Comparison of ENCODE assay signal across 2 cellular contexts in the genomic region with DNA sequence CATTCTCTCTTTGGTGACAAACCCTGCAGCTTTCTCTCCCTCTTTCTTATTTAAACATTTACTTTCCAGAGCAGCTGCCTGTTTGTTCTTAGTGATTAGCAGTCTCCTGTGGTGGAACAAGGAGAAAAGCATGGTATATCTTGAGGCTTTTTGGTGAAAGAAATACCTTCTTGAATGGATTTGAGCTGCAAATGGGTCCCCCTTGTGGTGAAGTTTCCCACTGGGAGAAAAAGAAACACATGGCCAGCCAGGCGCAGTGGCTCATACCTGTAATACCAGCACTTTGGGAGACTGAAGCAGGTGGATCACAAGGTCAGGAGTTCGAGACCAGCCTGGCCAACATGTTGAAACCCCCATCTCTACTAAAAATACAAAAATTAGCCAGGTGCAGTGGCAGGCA.
TF ChIP-seq lines count a peak whose summit lies in the region.

No MANE protein-coding gene starts in this region.

TF ChIP-seq in HCT116, 20 proteins besides CTCF, POLR2A, EP300 and RAD21:
- TF ChIP-seq SIN3A (IDR thresholded peaks at IDR 0.05; ENCODE audit: low read depth) (no peak), ELF1 (IDR thresholded peaks at IDR 0.05; ENCODE audit: borderline replicate concordance, low read depth) (no peak), SRF (IDR thresholded peaks at IDR 0.05; ENCODE audit: low read depth) (no peak), CEBPB (IDR thresholded peaks at IDR 0.05; ENCODE audit: low read depth) (no peak), ZNF274 (IDR thresholded peaks at IDR 0.05; ENCODE audit: low read depth, low read length) (no peak), CBX3 (IDR thresholded peaks at IDR 0.05; ENCODE audit: low read depth) (no peak), EZH2 (IDR thresholded peaks at IDR 0.05) (no peak), EZH2phosphoT487 (IDR thresholded peaks at IDR 0.05; ENCODE audit: borderline replicate concordance) (no peak), FOSL1 (IDR thresholded peaks at IDR 0.05; ENCODE audit: low read depth) (no peak), TCF7L2 (IDR thresholded peaks at IDR 0.05; ENCODE audit: borderline replicate concordance, extremely low read depth, insufficient read depth, insufficient read length) (no peak), POLR2AphosphoS5 (IDR thresholded peaks at IDR 0.05; ENCODE audit: low read depth, low read length) (no peak), SP1 (IDR thresholded peaks at IDR 0.05; ENCODE audit: low read depth) (no peak), JUND (IDR thresholded peaks at IDR 0.05) (no peak), YY1 (IDR thresholded peaks at IDR 0.05; ENCODE audit: extremely low read depth, insufficient replicate concordance, low read depth, low read length) (no peak), EGR1 (IDR thresholded peaks at IDR 0.05; ENCODE audit: low read depth) (no peak), ZFX (IDR thresholded peaks at IDR 0.05) (no peak)
- TF ChIP-seq, protein P1, sequence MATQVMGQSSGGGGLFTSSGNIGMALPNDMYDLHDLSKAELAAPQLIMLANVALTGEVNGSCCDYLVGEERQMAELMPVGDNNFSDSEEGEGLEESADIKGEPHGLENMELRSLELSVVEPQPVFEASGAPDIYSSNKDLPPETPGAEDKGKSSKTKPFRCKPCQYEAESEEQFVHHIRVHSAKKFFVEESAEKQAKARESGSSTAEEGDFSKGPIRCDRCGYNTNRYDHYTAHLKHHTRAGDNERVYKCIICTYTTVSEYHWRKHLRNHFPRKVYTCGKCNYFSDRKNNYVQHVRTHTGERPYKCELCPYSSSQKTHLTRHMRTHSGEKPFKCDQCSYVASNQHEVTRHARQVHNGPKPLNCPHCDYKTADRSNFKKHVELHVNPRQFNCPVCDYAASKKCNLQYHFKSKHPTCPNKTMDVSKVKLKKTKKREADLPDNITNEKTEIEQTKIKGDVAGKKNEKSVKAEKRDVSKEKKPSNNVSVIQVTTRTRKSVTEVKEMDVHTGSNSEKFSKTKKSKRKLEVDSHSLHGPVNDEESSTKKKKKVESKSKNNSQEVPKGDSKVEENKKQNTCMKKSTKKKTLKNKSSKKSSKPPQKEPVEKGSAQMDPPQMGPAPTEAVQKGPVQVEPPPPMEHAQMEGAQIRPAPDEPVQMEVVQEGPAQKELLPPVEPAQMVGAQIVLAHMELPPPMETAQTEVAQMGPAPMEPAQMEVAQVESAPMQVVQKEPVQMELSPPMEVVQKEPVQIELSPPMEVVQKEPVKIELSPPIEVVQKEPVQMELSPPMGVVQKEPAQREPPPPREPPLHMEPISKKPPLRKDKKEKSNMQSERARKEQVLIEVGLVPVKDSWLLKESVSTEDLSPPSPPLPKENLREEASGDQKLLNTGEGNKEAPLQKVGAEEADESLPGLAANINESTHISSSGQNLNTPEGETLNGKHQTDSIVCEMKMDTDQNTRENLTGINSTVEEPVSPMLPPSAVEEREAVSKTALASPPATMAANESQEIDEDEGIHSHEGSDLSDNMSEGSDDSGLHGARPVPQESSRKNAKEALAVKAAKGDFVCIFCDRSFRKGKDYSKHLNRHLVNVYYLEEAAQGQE (IDR thresholded peaks at IDR 0.05; ENCODE audit: low read depth): no peak
- TF ChIP-seq, protein P2, sequence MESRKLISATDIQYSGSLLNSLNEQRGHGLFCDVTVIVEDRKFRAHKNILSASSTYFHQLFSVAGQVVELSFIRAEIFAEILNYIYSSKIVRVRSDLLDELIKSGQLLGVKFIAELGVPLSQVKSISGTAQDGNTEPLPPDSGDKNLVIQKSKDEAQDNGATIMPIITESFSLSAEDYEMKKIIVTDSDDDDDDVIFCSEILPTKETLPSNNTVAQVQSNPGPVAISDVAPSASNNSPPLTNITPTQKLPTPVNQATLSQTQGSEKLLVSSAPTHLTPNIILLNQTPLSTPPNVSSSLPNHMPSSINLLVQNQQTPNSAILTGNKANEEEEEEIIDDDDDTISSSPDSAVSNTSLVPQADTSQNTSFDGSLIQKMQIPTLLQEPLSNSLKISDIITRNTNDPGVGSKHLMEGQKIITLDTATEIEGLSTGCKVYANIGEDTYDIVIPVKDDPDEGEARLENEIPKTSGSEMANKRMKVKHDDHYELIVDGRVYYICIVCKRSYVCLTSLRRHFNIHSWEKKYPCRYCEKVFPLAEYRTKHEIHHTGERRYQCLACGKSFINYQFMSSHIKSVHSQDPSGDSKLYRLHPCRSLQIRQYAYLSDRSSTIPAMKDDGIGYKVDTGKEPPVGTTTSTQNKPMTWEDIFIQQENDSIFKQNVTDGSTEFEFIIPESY (IDR thresholded peaks at IDR 0.05; ENCODE audit: extremely low read depth, insufficient replicate concordance, low read length): no peak
- TF ChIP-seq, protein P3, sequence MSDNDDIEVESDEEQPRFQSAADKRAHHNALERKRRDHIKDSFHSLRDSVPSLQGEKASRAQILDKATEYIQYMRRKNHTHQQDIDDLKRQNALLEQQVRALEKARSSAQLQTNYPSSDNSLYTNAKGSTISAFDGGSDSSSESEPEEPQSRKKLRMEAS (IDR thresholded peaks at IDR 0.05): no peak
- TF ChIP-seq, protein P4, sequence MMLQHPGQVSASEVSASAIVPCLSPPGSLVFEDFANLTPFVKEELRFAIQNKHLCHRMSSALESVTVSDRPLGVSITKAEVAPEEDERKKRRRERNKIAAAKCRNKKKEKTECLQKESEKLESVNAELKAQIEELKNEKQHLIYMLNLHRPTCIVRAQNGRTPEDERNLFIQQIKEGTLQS (IDR thresholded peaks at IDR 0.05): no peak

TF ChIP-seq in HepG2, 621 proteins besides CTCF, POLR2A, EP300 and RAD21:
- TF ChIP-seq, protein P5, sequence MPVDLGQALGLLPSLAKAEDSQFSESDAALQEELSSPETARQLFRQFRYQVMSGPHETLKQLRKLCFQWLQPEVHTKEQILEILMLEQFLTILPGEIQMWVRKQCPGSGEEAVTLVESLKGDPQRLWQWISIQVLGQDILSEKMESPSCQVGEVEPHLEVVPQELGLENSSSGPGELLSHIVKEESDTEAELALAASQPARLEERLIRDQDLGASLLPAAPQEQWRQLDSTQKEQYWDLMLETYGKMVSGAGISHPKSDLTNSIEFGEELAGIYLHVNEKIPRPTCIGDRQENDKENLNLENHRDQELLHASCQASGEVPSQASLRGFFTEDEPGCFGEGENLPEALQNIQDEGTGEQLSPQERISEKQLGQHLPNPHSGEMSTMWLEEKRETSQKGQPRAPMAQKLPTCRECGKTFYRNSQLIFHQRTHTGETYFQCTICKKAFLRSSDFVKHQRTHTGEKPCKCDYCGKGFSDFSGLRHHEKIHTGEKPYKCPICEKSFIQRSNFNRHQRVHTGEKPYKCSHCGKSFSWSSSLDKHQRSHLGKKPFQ (CRISPR knock-in tag; IDR thresholded peaks at IDR 0.05; ENCODE audit: insufficient replicate concordance): no peak
- TF ChIP-seq ZFY (CRISPR knock-in tag; IDR thresholded peaks at IDR 0.05): no peak
- TF ChIP-seq RFXANK (CRISPR knock-in tag; IDR thresholded peaks at IDR 0.05): no peak
- no peak for TF ChIP-seq ZBTB1 (CRISPR knock-in tag; IDR thresholded peaks at IDR 0.05; ENCODE audit: borderline replicate concordance)
